In genomic region chr7:132655071-132655761, GRCh38 we compare ENCODE assay signal across 1 cellular context.
A peak's percentile ranks its signal among the peaks of the same experiment; 100 is the strongest.
TF ChIP-seq lines count a peak whose summit lies in the region.

No MANE protein-coding gene starts in this region.

TF ChIP-seq in K562, 482 proteins besides CTCF, POLR2A, EP300 and RAD21 (continued from another document):
- peak in 1 of 3 experiments; percentile 70; a peak in 3 of 6 replicates for TF ChIP-seq ZBTB11 (CRISPR knock-in tag; IDR thresholded peaks at IDR 0.05)
- no peak for TF ChIP-seq SMARCC2 (IDR thresholded peaks at IDR 0.05; ENCODE audit: low read depth)
- TF ChIP-seq ELF4 (CRISPR knock-in tag; IDR thresholded peaks at IDR 0.05) = no peak
- TF ChIP-seq SIN3B (IDR thresholded peaks at IDR 0.05; ENCODE audit: low read depth) = no peak
- TF ChIP-seq CXXC5 (CRISPR knock-in tag; IDR thresholded peaks at IDR 0.05) = no peak
- TF ChIP-seq VEZF1 (CRISPR knock-in tag; IDR thresholded peaks at IDR 0.05) = peak; percentile 61
- no peak for TF ChIP-seq EP400 (IDR thresholded peaks at IDR 0.05)
- no peak for TF ChIP-seq CHD4 (IDR thresholded peaks at IDR 0.05; ENCODE audit: insufficient read depth, insufficient replicate concordance, low read depth, low read length, poor library complexity, severe bottlenecking)
- TF ChIP-seq YBX1 (IDR thresholded peaks at IDR 0.05) = no peak
- TF ChIP-seq MAX (CRISPR knock-in tag; IDR thresholded peaks at IDR 0.05) = no peak
- TF ChIP-seq RB1 (IDR thresholded peaks at IDR 0.05; ENCODE audit: low read depth) = no peak
- no peak for TF ChIP-seq NFE2 (IDR thresholded peaks at IDR 0.05; ENCODE audit: low read depth)
- TF ChIP-seq ARNT (IDR thresholded peaks at IDR 0.05) = no peak
- no peak for TF ChIP-seq MLX (CRISPR knock-in tag; conservative IDR thresholded peaks at IDR 0.05)
- no peak for TF ChIP-seq MYNN (IDR thresholded peaks at IDR 0.05)
- TF ChIP-seq MYNN (CRISPR knock-in tag; IDR thresholded peaks at IDR 0.05) = no peak
- peak; percentile 67 for TF ChIP-seq ELF1 (tag; IDR thresholded peaks at IDR 0.05)
- peak; percentile 74; the same call in 1 of the 2 replicates for TF ChIP-seq SPI1 (IDR thresholded peaks at IDR 0.05; ENCODE audit: borderline replicate concordance, low read depth, low read length)
